Comparison of ENCODE assay signal across 17 cellular contexts in the genomic region with DNA sequence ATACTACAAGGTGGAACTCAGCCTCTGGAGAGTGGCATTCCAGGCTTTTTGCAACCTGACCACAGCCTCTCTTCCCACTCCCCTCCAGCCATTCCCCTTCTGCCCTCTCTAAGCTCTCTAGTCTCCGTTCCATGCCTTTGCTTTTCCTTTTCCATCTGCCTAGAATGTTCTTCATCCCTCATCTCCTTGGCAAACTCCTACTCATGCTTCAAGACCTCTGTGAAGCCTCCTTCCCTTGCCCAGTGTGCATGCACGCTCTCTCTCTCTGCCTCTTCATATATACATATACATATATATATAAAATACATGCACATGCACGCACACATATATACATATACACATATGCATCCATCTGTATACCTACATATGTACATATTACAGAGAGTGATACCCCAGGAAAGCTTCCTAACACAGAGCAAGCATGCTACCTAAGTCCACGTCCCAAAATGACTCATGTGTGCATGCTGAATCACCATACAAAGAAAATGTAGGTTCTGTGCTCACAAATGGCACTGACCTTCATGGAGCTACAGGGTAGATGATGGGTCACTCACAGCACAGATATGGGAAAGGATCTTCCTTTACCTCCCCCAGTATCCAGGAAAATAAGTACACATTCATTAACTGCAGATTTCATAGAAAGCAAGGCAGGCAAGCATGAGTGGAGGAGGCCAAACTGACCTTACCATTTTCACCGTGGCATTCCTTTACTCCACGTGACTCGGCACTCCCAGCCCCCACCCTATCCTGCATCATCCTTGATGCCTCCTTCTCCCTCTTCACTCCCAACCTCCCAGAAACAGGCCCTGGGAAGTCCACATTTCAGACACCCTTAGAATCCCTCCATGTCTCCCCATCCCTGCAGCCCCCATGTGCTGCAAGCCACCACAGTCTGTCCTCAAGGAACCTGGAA.
DNase-seq lines count a peak whose midpoint lies in the region; ATAC-seq lines count a peak whose summit lies in the region.
"Had no signal": no experiment of that assay in that cellular context is flagged by ENCODE, and none has a peak within 500 bp of the region (broad histone marks: within the 10 kb centered on the region; RNA-seq: fewer than 3 reads in every experiment).

No MANE protein-coding gene starts in this region.

- ATAC-seq in HG03039 (IDR thresholded peaks at IDR 0.05; ENCODE audit: unreplicated experiment) (no peak), GM18858 (IDR thresholded peaks at IDR 0.05; ENCODE audit: unreplicated experiment) (no peak)

- DNase-seq in COLO829 (ENCODE audit: low spot score) (peak; percentile 2), LHCN-M2 (ENCODE audit: low read depth) (peak; percentile 10), astrocyte of the hippocampus (ENCODE audit: low read depth, low spot score) (peak; percentile 29), kidney tubule cell (ENCODE audit: low spot score) (peak; percentile 78), foreskin melanocyte (no peak), NCI-H82 treated with DMSO at 0.1 percent for 48 hours (lab: John Stamatoyannopoulos, UW; ENCODE audit: unreplicated experiment) (no peak)
- DNase-seq: CD4-positive, CD25-positive, alpha-beta regulatory T cell; DMS79 treated with DMSO at 0.1 percent for 48 hours; effector CD8-positive, alpha-beta T cell; H7; hypothalamus; NCI-H1092; NCI-H2081; NCI-H524; sigmoid colon had no signal

Comparison
In these comparisons a context has a peak if more than half of its experiments do, and no peak if none do; other contexts are left out.
1. DNase-seq: peak in COLO829 (single experiment), LHCN-M2 (single experiment), astrocyte of the hippocampus (single experiment) and kidney tubule cell (single experiment); none in foreskin melanocyte (single experiment) and NCI-H82 treated with DMSO at 0.1 percent for 48 hours (single experiment).